Comparison of ENCODE assay signal across 1 cellular context in genomic region chr7:142908921-142909870, GRCh38.
TF ChIP-seq lines count a peak whose summit lies in the region.

No MANE protein-coding gene starts in this region.

TF ChIP-seq in GM12878, 131 proteins besides CTCF, POLR2A, EP300 and RAD21:
- TF ChIP-seq TCF7 (IDR thresholded peaks at IDR 0.05; ENCODE audit: borderline replicate concordance) (no peak), EGR1 (IDR thresholded peaks at IDR 0.05; ENCODE audit: borderline replicate concordance in 1 of 2, low read depth in 2 of 2, low read length in 2 of 2) (no peak), SUZ12 (IDR thresholded peaks at IDR 0.05; ENCODE audit: unreplicated experiment) (no peak), SMC3 (IDR thresholded peaks at IDR 0.05; ENCODE audit: borderline replicate concordance, low read length) (peak; percentile 16; the same call in 1 of the 2 replicates), TCF12 (IDR thresholded peaks at IDR 0.05; ENCODE audit: low read depth, low read length) (no peak), IKZF2 (IDR thresholded peaks at IDR 0.05) (no peak), YY1 (IDR thresholded peaks at IDR 0.05; ENCODE audit: low read depth, low read length) (no peak)
TF ChIP-seq in GM12878: peak in this region for 1.
